ENCODE assay signal across 9 cellular contexts in genomic region chrX:68895339-68896250, GRCh38.
A peak's percentile ranks its signal among the peaks of the same experiment; 100 is the strongest.
DNase-seq lines count a peak whose midpoint lies in the region; ATAC-seq, FAIRE-seq and TF ChIP-seq lines count a peak whose summit lies in the region.
"Had no signal": no experiment of that assay in that cellular context is flagged by ENCODE, and none has a peak within 500 bp of the region (broad histone marks: within the 10 kb centered on the region; RNA-seq: fewer than 3 reads in every experiment).

No MANE protein-coding gene starts in this region.

- H3K18ac ChIP-seq in H1 (ENCODE audit: extremely low read depth, low read length), result peak overlapping the region; percentile 60

- ATAC-seq in mucosa of descending colon (peak; percentile 75), aorta (ENCODE audit: low FRiP score) (peak; percentile 40)

- H2AK5ac ChIP-seq in H1 (ENCODE audit: low read depth, low read length), result no peak overlapping the region

- WGBS in H1 (ENCODE audit: extremely low coverage in 1 of 2, insufficient coverage in 1 of 2, insufficient read length in 1 of 2, insufficient replicate concordance in 2 of 2, low coverage in 1 of 2, low lambda C conversion rate in 2 of 2, missing lambda C conversion rate in 1 of 2), 2 experiments, result 72% methylated on average over 2 of the region's 9 CpGs; no CpG with 5 or more reads in 1 of the 2 experiments
- 35 to 49% methylated on average over 9 of the region's 9 CpGs for WGBS in aorta, 2 donors

- H3K4me1 Mint-ChIP-seq in activated CD4-positive, alpha-beta T cell treated with anti-CD3 and anti-CD28 coated beads, Interleukin-2, amount 10 ng/mL, durations not matched to agents 7 days and 5 days, result peaks cover 3% of the 10 kb centered on the region

- H3K56ac ChIP-seq in H1 (replicated peaks; ENCODE audit: insufficient read length, low read depth, low read length), result no peak overlapping the region

- no peak overlapping the region for H3K23ac ChIP-seq in H1 (ENCODE audit: insufficient read length)

- H3K79me1 ChIP-seq in H1 (ENCODE audit: low read depth, low read length), result no peaks in the 10 kb centered on the region

- peak; percentile 24 for FAIRE-seq in H1 (lab: Jason Lieb, UNC)

- no peak overlapping the region for H4K91ac ChIP-seq in H1 (replicated peaks; ENCODE audit: insufficient read length, low read length)

- no peaks in the 10 kb centered on the region for H4K20me1 ChIP-seq in H1 (replicated peaks in 1 of 2; ENCODE audit: control insufficient read depth in 1 of 2, insufficient read depth in 2 of 2, low read length in 2 of 2)

- no peak for TF ChIP-seq POLR2A in H1 (IDR thresholded peaks at IDR 0.05; ENCODE audit: control extremely low read depth in 1 of 2, low read depth in 2 of 2, low read length in 2 of 2)

- no peak overlapping the region for H4K5ac ChIP-seq in H1 (ENCODE audit: insufficient read length, low read depth, low read length)

- TF ChIP-seq CTCF in H1 (IDR thresholded peaks at IDR 0.05; ENCODE audit: control extremely low read depth in 1 of 3, insufficient read depth in 1 of 3, low read depth in 1 of 3, low read length in 3 of 3), result no peak
- no peak for TF ChIP-seq CTCF in mucosa of descending colon (IDR thresholded peaks at IDR 0.05)

- no peak overlapping the region for H4K8ac ChIP-seq in H1 (ENCODE audit: extremely low read depth, insufficient read depth, low read length)

- no peak for TF ChIP-seq EP300 in H1 (IDR thresholded peaks at IDR 0.05; ENCODE audit: borderline replicate concordance in 1 of 2, low read depth in 2 of 2, low read length in 2 of 2)

- POLR2A ChIA-PET in H1 (lab: Charles Lee; ENCODE audit: partially characterized antibody), result interaction anchor here (1.6 kb wide), 1 partner anchor 14 kb away, joined by 3 read pairs; no protein-coding TSS in a partner anchor
- POLR2A ChIA-PET in activated CD4-positive, alpha-beta T cell treated with anti-CD3 and anti-CD28 coated beads, Interleukin-2, amount 10 ng/mL, durations not matched to agents 7 days and 5 days (lab: Charles Lee), result no interaction called here

- peak; percentile 12 for DNase-seq in stimulated activated CD4-positive, alpha-beta T cell treated with anti-CD3 and anti-CD28 coated beads, Interleukin-15, amount 100 ng/mL, for 24 hours
- no peak for DNase-seq in stimulated activated CD4-positive, alpha-beta T cell treated with anti-CD3 and anti-CD28 coated beads, Interleukin-12 subunit alpha, Interleukin-12 subunit beta, amount 100 ng/mL, for 4 hours
- DNase-seq in H1 (ENCODE audit: low read depth in 1 of 2, low spot score in 2 of 2) (no peak), mucosa of descending colon (peak in 2 of 3 donors; percentile 59 to 69), aorta (peak; percentile 73 to 81)
- no peak for DNase-seq in activated CD4-positive, alpha-beta T cell treated with anti-CD3 and anti-CD28 coated beads, Interleukin-2, amount 10 ng/mL, durations not matched to agents 7 days and 5 days
- DNase-seq in activated CD4-positive, alpha-beta T cell treated with anti-CD3 and anti-CD28 coated beads for 4 hours, result no peak
- DNase-seq in central memory CD4-positive, alpha-beta T cell, result no peak
- DNase-seq: NCI-H1694 had no signal

- no peak overlapping the region for H2AFZ ChIP-seq in H1 (ENCODE audit: low read length)

- H3K36me3 Mint-ChIP-seq in activated CD4-positive, alpha-beta T cell treated with anti-CD3 and anti-CD28 coated beads, Interleukin-2, amount 10 ng/mL, durations not matched to agents 7 days and 5 days (ENCODE audit: low read depth), result no peaks in the 10 kb centered on the region

- H3K27ac Mint-ChIP-seq in activated CD4-positive, alpha-beta T cell treated with anti-CD3 and anti-CD28 coated beads, Interleukin-2, amount 10 ng/mL, durations not matched to agents 7 days and 5 days, result no peak overlapping the region

- H3K9me3 Mint-ChIP-seq in activated CD4-positive, alpha-beta T cell treated with anti-CD3 and anti-CD28 coated beads, Interleukin-2, amount 10 ng/mL, durations not matched to agents 7 days and 5 days, result no peaks in the 10 kb centered on the region

- no peaks in the 10 kb centered on the region for H3K36me3 ChIP-seq in H1 (ENCODE audit: control insufficient read depth in 2 of 4, insufficient read depth in 4 of 4, low read length in 3 of 4)
- H3K36me3 ChIP-seq in mucosa of descending colon (ENCODE audit: low read depth), result no peaks in the 10 kb centered on the region
- H3K36me3 ChIP-seq in aorta (ENCODE audit: control insufficient read depth in 1 of 2, insufficient read depth in 2 of 2, low read length in 1 of 2), result no peaks in the 10 kb centered on the region

- no peak overlapping the region for H3K4ac ChIP-seq in H1 (replicated peaks; ENCODE audit: insufficient read length, low read depth, low read length)

- no peak overlapping the region; the same call in 1 of the 2 replicates for H3K27ac ChIP-seq in H1 (ENCODE audit: low read depth, low read length)
- H3K27ac ChIP-seq in aorta (ENCODE audit: low read depth in 1 of 2, low read length in 2 of 2), result peak overlapping the region in 1 of 2 donors; percentile 97

- no peaks in the 10 kb centered on the region for H3K79me2 ChIP-seq in H1 (ENCODE audit: control insufficient read depth in 1 of 2, insufficient read depth in 2 of 2, low read length in 2 of 2)

- no peaks in the 10 kb centered on the region for H3K27me3 Mint-ChIP-seq in activated CD4-positive, alpha-beta T cell treated with anti-CD3 and anti-CD28 coated beads, Interleukin-2, amount 10 ng/mL, durations not matched to agents 7 days and 5 days

- H2BK20ac ChIP-seq in H1 (ENCODE audit: low read length), result peak overlapping the region; percentile 61; the same call in 1 of the 2 replicates

- intact Hi-C loops in mucosa of descending colon (cut with DNase I, micrococcal nuclease) (no loop called here), aorta (cut with DNase I) (loop anchor here in 1 of 2 donors (5.0 to 10.0 kb wide), 2 partner anchors 63 to 99 kb away; no protein-coding TSS in a partner anchor)

- TF ChIP-seq RAD21 in H1 (IDR thresholded peaks at IDR 0.05 in 1 of 2, conservative IDR thresholded peaks at IDR 0.05 in 1 of 2; ENCODE audit: low read depth in 2 of 2, low read length in 2 of 2), result no peak

- no peaks in the 10 kb centered on the region; the same call in 1 of the 2 replicates for H3K23me2 ChIP-seq in H1 (ENCODE audit: low read depth, low read length)

- H3K14ac ChIP-seq in H1 (ENCODE audit: insufficient read length), result no peak overlapping the region

- H2BK5ac ChIP-seq in H1 (ENCODE audit: low read depth, low read length), result no peak overlapping the region

- no peaks in the 10 kb centered on the region for H3K9me3 ChIP-seq in H1 (ENCODE audit: insufficient read depth in 2 of 2, low read depth in 1 of 2, low read length in 1 of 2)
- H3K9me3 ChIP-seq in mucosa of descending colon, result no peaks in the 10 kb centered on the region
- H3K9me3 ChIP-seq in aorta (ENCODE audit: control insufficient read depth, low read length), result no peaks in the 10 kb centered on the region

- peak overlapping the region; percentile 49 to 60; a peak in 3 of 4 replicates for H3K4me2 ChIP-seq in H1 (ENCODE audit: insufficient read depth in 1 of 2, low read depth in 2 of 2, low read length in 2 of 2)

- peaks cover 2 to 20% (median 16%) of the 10 kb centered on the region in 4 experiments; a peak in 5 of 7 replicates for H3K27me3 ChIP-seq in H1 (replicated peaks in 1 of 4; ENCODE audit: control insufficient read depth in 3 of 4, extremely low read depth in 1 of 4, insufficient read depth in 3 of 4, low read length in 3 of 4)
- no peaks in the 10 kb centered on the region for H3K27me3 ChIP-seq in aorta (ENCODE audit: control insufficient read depth in 1 of 2, insufficient read depth in 2 of 2, low read length in 1 of 2)

- no peak overlapping the region; the same call in 1 of the 2 replicates for H2BK12ac ChIP-seq in H1 (ENCODE audit: low read depth, low read length)

- H3K4me1 ChIP-seq in H1 (replicated peaks in 1 of 4; ENCODE audit: control insufficient read depth in 3 of 4, insufficient read depth in 4 of 4, low read length in 3 of 4) (peaks cover 0 to 14% (median 7%) of the 10 kb centered on the region in 4 experiments; a peak in 6 of 7 replicates), mucosa of descending colon (ENCODE audit: low read depth) (peaks cover 7% of the 10 kb centered on the region), aorta (ENCODE audit: control insufficient read depth in 1 of 2, insufficient read depth in 2 of 2, low read length in 2 of 2) (no peaks in the 10 kb centered on the region)

- H2BK120ac ChIP-seq in H1 (replicated peaks; ENCODE audit: low read depth, low read length), result peak overlapping the region; percentile 43

- H3K4me3 ChIP-seq in H1 (ENCODE audit: extremely low read depth in 1 of 4, insufficient read depth in 2 of 4, low read depth in 3 of 4, low read length in 4 of 4) (peak overlapping the region in 1 of 4 experiments; percentile 49; a peak in 2 of 8 replicates), mucosa of descending colon (no peak overlapping the region), aorta (ENCODE audit: low read length in 2 of 2) (no peak overlapping the region)

- 0 out of 2 replicates have a peak overlapping the region, but pooled peaks have one; percentile 16 for H2BK15ac ChIP-seq in H1 (ENCODE audit: low read length)

- H3K9ac ChIP-seq in H1 (replicated peaks in 1 of 4; ENCODE audit: extremely low read depth in 1 of 4, low read depth in 3 of 4, low read length in 3 of 4), result no peak overlapping the region

- CTCF ChIA-PET in H1 (lab: Charles Lee; ENCODE audit: partially characterized antibody), result interaction anchor here (0.6 to 2.7 kb wide), 8 partner anchors 10 to 327 kb away, joined by 3 to 8 read pairs (median 4); partner anchors contain the start of gene EFNB1
- CTCF ChIA-PET in activated CD4-positive, alpha-beta T cell treated with anti-CD3 and anti-CD28 coated beads, Interleukin-2, amount 10 ng/mL, durations not matched to agents 7 days and 5 days (lab: Charles Lee), result no interaction called here

- no peak overlapping the region for H3K4me3 Mint-ChIP-seq in activated CD4-positive, alpha-beta T cell treated with anti-CD3 and anti-CD28 coated beads, Interleukin-2, amount 10 ng/mL, durations not matched to agents 7 days and 5 days

TF ChIP-seq in H1, 55 proteins besides CTCF, POLR2A, EP300 and RAD21:
- peak; percentile 50; the same call in 1 of the 2 replicates for TF ChIP-seq BACH1 (IDR thresholded peaks at IDR 0.05; ENCODE audit: low read length)
- no peak for TF ChIP-seq CBX8 (IDR thresholded peaks at IDR 0.05; ENCODE audit: borderline replicate concordance, low read depth, low read length)

Comparison
In these comparisons a context has a peak if more than half of its experiments do, and no peak if none do; other contexts are left out.
1. DNase-seq: peak in stimulated activated CD4-positive, alpha-beta T cell treated with anti-CD3 and anti-CD28 coated beads, Interleukin-15, amount 100 ng/mL, for 24 hours (single experiment), mucosa of descending colon (2 of 3) and aorta (2 of 2); none in stimulated activated CD4-positive, alpha-beta T cell treated with anti-CD3 and anti-CD28 coated beads, Interleukin-12 subunit alpha, Interleukin-12 subunit beta, amount 100 ng/mL, for 4 hours (single experiment), H1 (0 of 2), activated CD4-positive, alpha-beta T cell treated with anti-CD3 and anti-CD28 coated beads, Interleukin-2, amount 10 ng/mL, durations not matched to agents 7 days and 5 days (single experiment), activated CD4-positive, alpha-beta T cell treated with anti-CD3 and anti-CD28 coated beads for 4 hours (0 of 2) and central memory CD4-positive, alpha-beta T cell (single experiment).